1 cellular context compared by ENCODE assay signal in genomic region chr15:56365075-56365711, GRCh38.
TF ChIP-seq lines count a peak whose summit lies in the region.

Gene TEX9 (plus strand): TSS chr15:56365426. CDS start chr15:56365451, 25 bp downstream.

TF ChIP-seq in HepG2, 621 proteins besides CTCF, POLR2A, EP300 and RAD21 (continued from another document and continues in another):
- TF ChIP-seq ATF5 (CRISPR knock-in tag; IDR thresholded peaks at IDR 0.05; ENCODE audit: low read depth) (no peak), KDM2A (CRISPR knock-in tag; IDR thresholded peaks at IDR 0.05; ENCODE audit: borderline replicate concordance, low read depth) (peak; percentile 71; the same call in 1 of the 2 replicates), FOXC1 (CRISPR knock-in tag; IDR thresholded peaks at IDR 0.05; ENCODE audit: borderline replicate concordance) (peak; percentile 51; the same call in 1 of the 2 replicates), ARNT2 (CRISPR knock-in tag; IDR thresholded peaks at IDR 0.05; ENCODE audit: low read depth) (peak; percentile 73; the same call in 1 of the 2 replicates), ZNF142 (CRISPR knock-in tag; IDR thresholded peaks at IDR 0.05) (peak; percentile 81), MIER3 (CRISPR knock-in tag; IDR thresholded peaks at IDR 0.05; ENCODE audit: borderline replicate concordance) (0 out of 2 replicates have a peak, but pooled peaks have one; percentile 22), ZBTB25 (CRISPR knock-in tag; IDR thresholded peaks at IDR 0.05) (0 out of 2 replicates have a peak, but pooled peaks have one; percentile 16), THRA (CRISPR knock-in tag; IDR thresholded peaks at IDR 0.05; ENCODE audit: borderline replicate concordance) (no peak), ZNF343 (CRISPR knock-in tag; IDR thresholded peaks at IDR 0.05) (no peak), THAP9 (CRISPR knock-in tag; IDR thresholded peaks at IDR 0.05; ENCODE audit: borderline replicate concordance) (peak; percentile 96), PITX1 (CRISPR knock-in tag; IDR thresholded peaks at IDR 0.05) (0 out of 2 replicates have a peak, but pooled peaks have one; percentile 20), ZHX1 (CRISPR knock-in tag; IDR thresholded peaks at IDR 0.05; ENCODE audit: low read depth) (no peak), HCFC1 (IDR thresholded peaks at IDR 0.05; ENCODE audit: low read depth, low read length) (peak; percentile 19; the same call in 1 of the 2 replicates), YEATS2 (CRISPR knock-in tag; IDR thresholded peaks at IDR 0.05; ENCODE audit: borderline replicate concordance) (peak; percentile 63), PRDM15 (CRISPR knock-in tag; IDR thresholded peaks at IDR 0.05) (0 out of 2 replicates have a peak, but pooled peaks have one; percentile 18), HNF1B (CRISPR knock-in tag; IDR thresholded peaks at IDR 0.05) (peak; percentile 85), YEATS4 (CRISPR knock-in tag; IDR thresholded peaks at IDR 0.05; ENCODE audit: borderline replicate concordance) (peak; percentile 56; the same call in 1 of the 2 replicates), KDM5B (CRISPR knock-in tag; IDR thresholded peaks at IDR 0.05; ENCODE audit: borderline replicate concordance) (peak; percentile 69; the same call in 1 of the 2 replicates), MAZ (IDR thresholded peaks at IDR 0.05; ENCODE audit: borderline replicate concordance, low read depth, low read length) (no peak), MAZ (CRISPR knock-in tag; IDR thresholded peaks at IDR 0.05; ENCODE audit: low read depth) (peak; percentile 63; the same call in 1 of the 2 replicates), GTF2F1 (IDR thresholded peaks at IDR 0.05; ENCODE audit: low read length) (no peak), THAP11 (CRISPR knock-in tag; IDR thresholded peaks at IDR 0.05) (peak; percentile 65; the same call in 1 of the 2 replicates), ZNF687 (CRISPR knock-in tag; IDR thresholded peaks at IDR 0.05) (peak; percentile 86)
